Comparison of ENCODE assay signal across 8 cellular contexts in the genomic region with DNA sequence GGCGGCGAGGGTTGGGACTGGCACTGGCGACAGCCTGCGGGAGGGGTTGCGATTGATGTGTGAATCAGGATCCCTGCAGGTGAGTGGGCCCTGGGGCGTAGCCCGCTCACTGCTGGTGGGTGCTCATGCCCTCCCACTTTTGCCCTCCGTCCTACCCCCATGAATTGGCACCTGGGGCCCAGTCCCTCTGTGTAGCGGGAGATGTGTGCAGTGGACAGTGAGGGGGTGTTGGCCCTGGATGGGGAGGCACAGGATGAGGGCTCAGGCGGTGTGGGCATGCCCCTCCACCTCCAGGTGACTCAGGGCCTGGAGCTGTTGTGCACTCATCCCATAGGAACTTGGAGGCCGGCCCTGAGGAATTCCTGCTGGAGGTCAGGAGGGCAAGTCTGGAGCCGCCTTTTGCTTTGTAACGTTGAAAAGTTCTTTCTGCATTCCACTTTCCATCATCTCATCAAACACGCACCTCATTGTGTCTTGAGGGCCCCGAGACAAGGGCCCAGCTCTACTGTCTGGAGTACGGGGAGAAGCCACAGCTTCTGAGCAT. TPM values are rescaled to one million over a fixed set of nuclear protein-coding genes. Genes with fewer than 3 reads are reported as not detected.
DNase-seq lines count a peak whose midpoint lies in the region; ATAC-seq, FAIRE-seq and TF ChIP-seq lines count a peak whose summit lies in the region.
"Had no signal": no experiment of that assay in that cellular context is flagged by ENCODE, and none has a peak within 500 bp of the region (broad histone marks: within the 10 kb centered on the region; RNA-seq: fewer than 3 reads in every experiment).

No MANE protein-coding gene starts in this region.

- peak; percentile 68 for FAIRE-seq in astrocyte (lab: Jason Lieb, UNC)

- no peak overlapping the region for H2AFZ ChIP-seq in astrocyte (ENCODE audit: low read depth, low read length)

- H3K9ac ChIP-seq in astrocyte (ENCODE audit: low read length), result peak overlapping the region; percentile 76

- no peak for ATAC-seq in CD4-positive, alpha-beta T cell (ENCODE audit: poor library complexity)

- peaks cover 56% of the 10 kb centered on the region for H3K79me2 ChIP-seq in astrocyte (ENCODE audit: insufficient read depth, low read length)

- peaks cover 8% of the 10 kb centered on the region for H4K20me1 ChIP-seq in astrocyte (ENCODE audit: insufficient read depth, low read length)

- H3K36me3 ChIP-seq in astrocyte (ENCODE audit: insufficient read depth, low read length) (no peaks in the 10 kb centered on the region), tibial artery (no peaks in the 10 kb centered on the region)

- H3K4me2 ChIP-seq in astrocyte (ENCODE audit: low read length), result peak overlapping the region; percentile 82

- H3K27ac ChIP-seq in astrocyte (ENCODE audit: low read depth, low read length) (peak overlapping the region; percentile 96), tibial artery (peak overlapping the region; percentile 95 to 97), dorsolateral prefrontal cortex (peak overlapping the region in 21 of 59 donors; percentile 1 to 89 (median 54))
- H3K27ac ChIP-seq in CD4-positive, alpha-beta T cell (ENCODE audit: low read depth, low read length), result no peak overlapping the region

- peak overlapping the region; percentile 12 for H3K4me3 ChIP-seq in astrocyte (ENCODE audit: insufficient read depth, low read depth, low read length)
- H3K4me3 ChIP-seq in tibial artery, result peak overlapping the region; percentile 22 to 72
- peak overlapping the region in 2 of 59 donors; percentile 8 to 10 for H3K4me3 ChIP-seq in dorsolateral prefrontal cortex

- no peaks in the 10 kb centered on the region for H3K9me3 Mint-ChIP-seq in HFFc6
- H3K9me3 Mint-ChIP-seq in astrocyte (ENCODE audit: unreplicated experiment), result peaks cover 3% of the 10 kb centered on the region
- no peaks in the 10 kb centered on the region for H3K9me3 Mint-ChIP-seq in CD4-positive, alpha-beta T cell

- H3K4me3 Mint-ChIP-seq in HFFc6, result peak overlapping the region; percentile 82
- peak overlapping the region; percentile 74 for H3K4me3 Mint-ChIP-seq in astrocyte (ENCODE audit: unreplicated experiment)
- no peak overlapping the region for H3K4me3 Mint-ChIP-seq in CD4-positive, alpha-beta T cell

- H3K27me3 Mint-ChIP-seq in HFFc6 (ENCODE audit: insufficient read depth) (no peaks in the 10 kb centered on the region; the same call in none of the 2 replicates), astrocyte (ENCODE audit: low read depth, unreplicated experiment) (peaks cover 9% of the 10 kb centered on the region)
- H3K27me3 Mint-ChIP-seq in CD4-positive, alpha-beta T cell, result peaks cover 66% of the 10 kb centered on the region

- peaks cover 7% of the 10 kb centered on the region; the same call in 1 of the 2 replicates for H3K36me3 Mint-ChIP-seq in HFFc6 (ENCODE audit: low read depth)
- peaks cover 2% of the 10 kb centered on the region for H3K36me3 Mint-ChIP-seq in astrocyte (ENCODE audit: low read depth, unreplicated experiment)
- H3K36me3 Mint-ChIP-seq in CD4-positive, alpha-beta T cell (ENCODE audit: low read depth), result no peaks in the 10 kb centered on the region

- DNase-seq in HFFc6, result peak; percentile 90
- DNase-seq in astrocyte (ENCODE audit: low read depth), result peak; percentile 92
- DNase-seq in iPS-NIHi7 (ENCODE audit: extremely low spot score), result peak; percentile 65
- peak in 1 of 2 donors; percentile 78 for DNase-seq in tibial artery
- no peak for DNase-seq in dorsolateral prefrontal cortex
- DNase-seq in NCI-H510A treated with DMSO at 0.1 percent for 48 hours (lab: John Stamatoyannopoulos, UW), result no peak
- DNase-seq in CD4-positive, alpha-beta T cell, result no peak
- DNase-seq: NK-92 treated with Interleukin-12 subunit alpha and Interleukin-12 subunit beta, amount 100 ng/mL, for 24 hours had no signal

- H3K27me3 ChIP-seq in astrocyte (ENCODE audit: insufficient read depth, low read length) (no peaks in the 10 kb centered on the region), tibial artery (no peaks in the 10 kb centered on the region), dorsolateral prefrontal cortex (peaks cover 0 to 43% (median 18%) of the 10 kb centered on the region in 45 donors)
- peaks cover 17% of the 10 kb centered on the region for H3K27me3 ChIP-seq in CD4-positive, alpha-beta T cell (ENCODE audit: control insufficient read depth, insufficient read depth, low read length)

- H3K27ac Mint-ChIP-seq in HFFc6 (peak overlapping the region; percentile 95), astrocyte (ENCODE audit: unreplicated experiment) (peak overlapping the region; percentile 98)
- no peak overlapping the region for H3K27ac Mint-ChIP-seq in CD4-positive, alpha-beta T cell

- no peaks in the 10 kb centered on the region for H3K9me3 ChIP-seq in astrocyte (ENCODE audit: insufficient read depth, low read depth, low read length)
- H3K9me3 ChIP-seq in tibial artery, result no peaks in the 10 kb centered on the region
- no peaks in the 10 kb centered on the region for H3K9me3 ChIP-seq in CD4-positive, alpha-beta T cell (ENCODE audit: control insufficient read depth, low read length)

- H3K4me1 Mint-ChIP-seq in HFFc6 (ENCODE audit: low read depth) (peaks cover 58% of the 10 kb centered on the region), astrocyte (ENCODE audit: low read depth, unreplicated experiment) (peaks cover 48% of the 10 kb centered on the region)
- H3K4me1 Mint-ChIP-seq in CD4-positive, alpha-beta T cell (ENCODE audit: low read depth), result peaks cover 19% of the 10 kb centered on the region

- POLR2A ChIA-PET in CD4-positive, alpha-beta T cell (lab: Charles Lee), result no interaction called here

- CTCF ChIA-PET in CD4-positive, alpha-beta T cell (lab: Charles Lee), result no interaction called here

- intact Hi-C loops in tibial artery (cut with DNase I; ENCODE audit: low total_unique reads) (no loop called here), dorsolateral prefrontal cortex (cut with DNase I) (no loop called here)
- intact Hi-C loops in CD4-positive, alpha-beta T cell (cut with DNase I, micrococcal nuclease), result no loop called here

- H3K4me1 ChIP-seq in astrocyte (ENCODE audit: insufficient read depth, low read length) (peaks cover 75% of the 10 kb centered on the region), tibial artery (peaks cover 8 to 89% (median 74%) of the 10 kb centered on the region in 4 donors)

- TF ChIP-seq CTCF in HFFc6 (IDR thresholded peaks at IDR 0.05), result no peak
- TF ChIP-seq CTCF in astrocyte (IDR thresholded peaks at IDR 0.05; ENCODE audit: insufficient read depth, low read depth, low read length), result no peak
- no peak for TF ChIP-seq CTCF in tibial artery (IDR thresholded peaks at IDR 0.05)
- TF ChIP-seq CTCF in dorsolateral prefrontal cortex (IDR thresholded peaks at IDR 0.05 in 54 of 56, conservative IDR thresholded peaks at IDR 0.05 in 2 of 56; ENCODE audit: low read depth in 1 of 56, partially characterized antibody in 56 of 56), result no peak
- TF ChIP-seq CTCF in CD4-positive, alpha-beta T cell (IDR thresholded peaks at IDR 0.05), result no peak

RNA-seq across cellular contexts. Expression of a gene that starts 3.0 kb away (rescaled TPM):
- 10 to 100 TPM in 4 of 6 experiments, 1 to 10 TPM in 2; 3.2 to 23.6 (median 20.2) TPM for total RNA-seq in HFFc6 (2021; fragmentation: NEBNext Ultra II Directional; extraction: Animal tissue kit (Norgen Biotek cat#: 25700))
- 8.5 and 17.3 TPM in 2 replicates for total RNA-seq in astrocyte
- 10 to 100 TPM in 7 of 120 experiments, 1 to 10 TPM in 113; 1.9 to 15.2 (median 5.0) TPM for total RNA-seq in dorsolateral prefrontal cortex
- total RNA-seq in CD4-positive, alpha-beta T cell, result under 1 TPM; 0.20 to 0.41 TPM

RNA-seq across cellular contexts. Expression of a gene that starts 23.9 kb away (rescaled TPM):
- total RNA-seq in HFFc6 (2021; fragmentation: NEBNext Ultra II Directional; extraction: Animal tissue kit (Norgen Biotek cat#: 25700)), result under 1 TPM in 4 of 6 experiments, not detected in 2; 0.13 to 0.46 (median 0.41) TPM
- total RNA-seq in astrocyte (0.14 TPM in 1 of 2 replicates, not detected in the other), dorsolateral prefrontal cortex (under 1 TPM in 11 of 120 experiments, not detected in 109; 0.23 to 0.84 (median 0.42) TPM)
- not detected for total RNA-seq in CD4-positive, alpha-beta T cell

RNA-seq across cellular contexts. Expression of a gene that starts 35.9 kb away (rescaled TPM):
- under 1 TPM in 1 of 6 experiments, not detected in 5; 0.10 TPM for total RNA-seq in HFFc6 (2021; fragmentation: NEBNext Ultra II Directional; extraction: Animal tissue kit (Norgen Biotek cat#: 25700))
- 0.10 and 0.27 TPM in 2 replicates for total RNA-seq in astrocyte
- total RNA-seq in dorsolateral prefrontal cortex, result 1 to 10 TPM in 20 of 120 experiments, under 1 TPM in 70, not detected in 30; 0.16 to 3.1 (median 0.66) TPM
- total RNA-seq in CD4-positive, alpha-beta T cell, result under 1 TPM; 0.42 to 0.52 TPM

RNA-seq across cellular contexts. Expression of a gene that starts 37.6 kb away (rescaled TPM):
- total RNA-seq in HFFc6 (2021; fragmentation: NEBNext Ultra II Directional; extraction: Animal tissue kit (Norgen Biotek cat#: 25700)), result not detected
- 0.05 TPM in 1 of 2 replicates, not detected in the other for total RNA-seq in astrocyte
- total RNA-seq in dorsolateral prefrontal cortex, result 1 to 10 TPM in 8 of 120 experiments, under 1 TPM in 48, not detected in 64; 0.07 to 2.8 (median 0.30) TPM
- total RNA-seq in CD4-positive, alpha-beta T cell, result not detected

Comparison
In these comparisons a context has a peak if more than half of its experiments do, and no peak if none do; other contexts are left out.
1. DNase-seq: peak in HFFc6 (single experiment), astrocyte (single experiment) and iPS-NIHi7 (single experiment); none in dorsolateral prefrontal cortex (0 of 10), NCI-H510A treated with DMSO at 0.1 percent for 48 hours (single experiment) and CD4-positive, alpha-beta T cell (0 of 10).